ENCODE assay signal across 21 cellular contexts in the genomic region with DNA sequence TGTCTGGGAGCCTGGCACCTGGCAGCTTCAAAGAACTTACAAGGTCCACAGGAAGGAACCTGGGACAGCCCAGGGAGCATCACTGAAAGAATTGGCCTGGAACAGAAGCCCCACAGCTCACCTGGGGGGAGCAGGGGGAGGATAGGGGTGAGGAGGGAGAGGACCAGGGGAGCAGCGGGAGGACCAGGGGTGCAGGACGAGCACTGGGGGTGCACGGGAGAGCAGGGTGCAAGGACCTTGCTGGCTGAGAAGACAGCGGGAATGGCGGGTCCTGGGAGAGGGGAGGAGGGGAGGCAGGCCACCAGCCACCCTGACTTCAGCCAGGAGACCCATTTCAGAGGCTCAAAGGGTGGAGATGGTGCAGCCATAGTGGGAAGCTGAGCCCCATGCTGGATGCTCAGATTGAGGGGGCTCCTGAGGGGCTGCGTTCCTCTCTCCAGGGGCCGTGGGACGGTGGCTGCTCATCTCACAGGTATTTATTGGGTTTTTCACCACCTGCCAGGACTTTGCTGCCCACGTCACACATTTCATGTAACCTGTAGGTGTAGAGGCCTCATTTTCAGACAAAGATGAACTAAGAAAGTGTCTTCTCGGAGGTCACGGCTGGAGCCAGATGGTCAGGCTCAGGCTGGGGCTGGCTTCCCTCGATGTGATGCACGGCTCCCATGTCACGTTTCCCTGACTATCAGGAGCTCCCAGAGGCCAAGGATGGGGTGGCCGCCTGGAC.
A peak's percentile ranks its signal among the peaks of the same experiment; 100 is the strongest.
DNase-seq lines count a peak whose midpoint lies in the region; ATAC-seq and TF ChIP-seq lines count a peak whose summit lies in the region.
"Had no signal": no experiment of that assay in that cellular context is flagged by ENCODE, and none has a peak within 500 bp of the region (broad histone marks: within the 10 kb centered on the region; RNA-seq: fewer than 3 reads in every experiment).

No MANE protein-coding gene starts in this region.

- H3K9me3 ChIP-seq in Peyer's patch = no peaks in the 10 kb centered on the region
- H3K9me3 ChIP-seq in spleen = no peaks in the 10 kb centered on the region
- H3K9me3 ChIP-seq: BLaER1, SJCRH30 had no signal

- WGBS in spleen, 5 donors = 81 to 92% (median 90%) methylated on average over 15 of the region's 15 CpGs

- in situ Hi-C loops in GM13977 (cut with MboI; ENCODE audit: low pct_unique_long_range_greater_than_20kb, low sequenced_read_pairs, unreplicated experiment) = no loop called here

- intact Hi-C loops in CD14-positive monocyte (cut with micrococcal nuclease) (no loop called here), spleen (cut with DNase I; ENCODE audit: low total_unique reads) (no loop called here)

- peaks cover 0 to 6% (median 2%) of the 10 kb centered on the region in 3 donors for H3K27me3 Mint-ChIP-seq in CD14-positive monocyte (ENCODE audit: low read depth in 3 of 3)

- no peak for ATAC-seq in GM18519 (IDR thresholded peaks at IDR 0.05; ENCODE audit: low FRiP score, unreplicated experiment)
- ATAC-seq: CD8-positive, alpha-beta T cell; HCT116 had no signal

- H3K4me3 Mint-ChIP-seq in CD14-positive monocyte = no peak overlapping the region
- H3K4me3 Mint-ChIP-seq: CD8-positive, alpha-beta T cell had no signal

- TF ChIP-seq POLR2A in Peyer's patch (IDR thresholded peaks at IDR 0.05) (no peak), spleen (IDR thresholded peaks at IDR 0.05) (no peak)

- no peaks in the 10 kb centered on the region for H3K4me1 ChIP-seq in Peyer's patch
- H3K4me1 ChIP-seq in spleen = no peaks in the 10 kb centered on the region
- H3K4me1 ChIP-seq: SJCRH30 had no signal

- H3K9me3 Mint-ChIP-seq in CD14-positive monocyte = no peaks in the 10 kb centered on the region
- H3K9me3 Mint-ChIP-seq: CD8-positive, alpha-beta T cell had no signal

- no peaks in the 10 kb centered on the region for H3K36me3 Mint-ChIP-seq in CD14-positive monocyte
- H3K36me3 Mint-ChIP-seq: CD8-positive, alpha-beta T cell had no signal

- H3K4me3 ChIP-seq in Peyer's patch = no peak overlapping the region
- no peak overlapping the region for H3K4me3 ChIP-seq in spleen
- H3K4me3 ChIP-seq: BLaER1, SJCRH30 had no signal

- TF ChIP-seq CTCF in CD14-positive monocyte (IDR thresholded peaks at IDR 0.05) (no peak), Peyer's patch (IDR thresholded peaks at IDR 0.05) (no peak), spleen (IDR thresholded peaks at IDR 0.05 in 8 of 11, conservative IDR thresholded peaks at IDR 0.05 in 3 of 11) (no peak), GM13977 (IDR thresholded peaks at IDR 0.05; ENCODE audit: extremely low read depth, insufficient read depth, missing control alignments) (no peak)

- H3K27ac ChIP-seq in Peyer's patch (no peak overlapping the region), spleen (no peak overlapping the region)
- H3K27ac ChIP-seq: BLaER1, SJCRH30 had no signal

- H3K27ac Mint-ChIP-seq in CD14-positive monocyte = peak overlapping the region in 1 of 7 donors; percentile 23
- H3K27ac Mint-ChIP-seq: CD8-positive, alpha-beta T cell had no signal

- DNase-seq in CD14-positive monocyte (ENCODE audit: low spot score) (peak; percentile 5), Peyer's patch (peak in 2 of 3 donors; percentile 25 to 42), mesenteric fat pad (ENCODE audit: low spot score) (peak; percentile 77), spleen (peak; percentile 58), H4 (ENCODE audit: low spot score) (no peak), GM13977 (ENCODE audit: low spot score) (no peak)
- DNase-seq: ACHN; CD8-positive, alpha-beta T cell; GOT3; Kasumi-1; NCI-H1694; NCI-H2081; NCI-H2171; NCI-H345; NCI-H524; NCI-H774; NK-92 treated with Interleukin-12 subunit alpha and Interleukin-12 subunit beta, amount 100 ng/mL, for 24 hours; SJCRH30 had no signal

- no peaks in the 10 kb centered on the region for H3K4me1 Mint-ChIP-seq in CD14-positive monocyte

- H3K36me3 ChIP-seq in Peyer's patch (no peaks in the 10 kb centered on the region), spleen (no peaks in the 10 kb centered on the region)
- H3K36me3 ChIP-seq: BLaER1, SJCRH30 had no signal

- no peaks in the 10 kb centered on the region for H3K27me3 ChIP-seq in Peyer's patch
- H3K27me3 ChIP-seq in spleen (replicated peaks in 1 of 7) = peaks cover 0 to 36% (median 0%) of the 10 kb centered on the region in 7 donors
- H3K27me3 ChIP-seq: BLaER1, SJCRH30 had no signal

Comparison
In these comparisons a context has a peak if more than half of its experiments do, and no peak if none do; other contexts are left out.
1. DNase-seq: peak in CD14-positive monocyte (single experiment), Peyer's patch (2 of 3), mesenteric fat pad (single experiment) and spleen (single experiment); none in H4 (single experiment) and GM13977 (single experiment).